In the genomic region with DNA sequence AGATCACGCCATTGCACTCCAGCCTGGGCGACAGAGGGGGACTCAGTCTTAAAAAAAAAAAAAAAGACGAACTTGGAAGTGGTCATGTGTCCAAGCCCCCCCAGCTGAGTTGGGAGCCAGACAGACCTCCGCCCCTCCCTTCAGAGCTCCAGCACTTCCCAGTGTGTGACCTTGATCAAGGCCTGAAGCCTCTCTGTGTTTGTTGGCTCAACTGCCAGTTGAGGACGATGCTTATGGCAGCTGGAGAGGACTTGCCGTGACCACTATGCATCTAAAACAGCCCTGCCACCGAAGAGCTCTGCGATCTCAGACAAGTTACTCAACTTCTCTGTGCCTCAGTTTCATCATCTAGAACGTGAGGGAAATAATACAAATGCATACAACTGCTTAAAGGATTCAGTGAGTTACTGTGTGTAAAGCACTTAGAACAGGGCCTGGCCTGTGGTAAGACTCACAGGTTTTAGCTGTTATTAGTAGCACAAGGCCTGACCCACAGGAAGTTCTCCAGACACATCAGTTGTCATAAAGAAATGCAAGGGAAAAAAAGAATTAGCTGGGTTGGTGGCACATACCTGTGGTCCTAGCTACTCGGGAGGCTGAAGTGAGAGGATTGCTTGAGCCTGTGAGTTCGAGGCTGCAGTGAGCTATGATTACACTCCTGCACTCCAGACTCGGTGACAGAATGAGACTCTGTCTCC, we compare ENCODE assay signal across 17 cellular contexts. TPM values are rescaled to one million over a fixed set of nuclear protein-coding genes. Genes with fewer than 3 reads are reported as not detected.
DNase-seq lines count a peak whose midpoint lies in the region; FAIRE-seq and TF ChIP-seq lines count a peak whose summit lies in the region.
"Had no signal": no experiment of that assay in that cellular context is flagged by ENCODE, and none has a peak within 500 bp of the region (broad histone marks: within the 10 kb centered on the region; RNA-seq: fewer than 3 reads in every experiment).

No MANE protein-coding gene starts in this region.

- no peaks in the 10 kb centered on the region for H3K9me3 ChIP-seq in Loucy (ENCODE audit: insufficient read depth, low read depth, low read length)
- H3K9me3 ChIP-seq: SK-N-SH had no signal

- no peaks in the 10 kb centered on the region for H3K27me3 Mint-ChIP-seq in neural crest cell (ENCODE audit: low read depth)
- peaks cover 7% of the 10 kb centered on the region for H3K27me3 Mint-ChIP-seq in glutamatergic neuron (ENCODE audit: unreplicated experiment)

- no peaks in the 10 kb centered on the region for H3K36me3 ChIP-seq in Loucy (ENCODE audit: insufficient read depth, low read length)
- no peaks in the 10 kb centered on the region for H3K36me3 ChIP-seq in bronchial epithelial cell (ENCODE audit: control insufficient read depth, insufficient read depth, low read length)

- H3K27me3 ChIP-seq in Loucy (ENCODE audit: insufficient read depth, low read length, poor library complexity, severe bottlenecking): no peaks in the 10 kb centered on the region
- H3K27me3 ChIP-seq in bronchial epithelial cell (ENCODE audit: control insufficient read depth, insufficient read depth, low read length): no peaks in the 10 kb centered on the region

- peaks cover 14% of the 10 kb centered on the region for H3K4me1 ChIP-seq in Loucy (ENCODE audit: insufficient read depth, low read length, poor library complexity, severe bottlenecking)

- H3K9me3 Mint-ChIP-seq in neural crest cell (no peaks in the 10 kb centered on the region), glutamatergic neuron (ENCODE audit: unreplicated experiment) (no peaks in the 10 kb centered on the region)

- TF ChIP-seq CTCF in Loucy (conservative IDR thresholded peaks at IDR 0.05; ENCODE audit: low read length) (no peak), bronchial epithelial cell (IDR thresholded peaks at IDR 0.05; ENCODE audit: insufficient read depth, low read length, severe bottlenecking) (no peak), neural crest cell (conservative IDR thresholded peaks at IDR 0.05) (no peak), glutamatergic neuron (IDR thresholded peaks at IDR 0.05; ENCODE audit: partially characterized antibody, unreplicated experiment) (no peak)

- H3K27ac Mint-ChIP-seq in neural crest cell (ENCODE audit: unreplicated experiment): peak overlapping the region; percentile 12
- no peak overlapping the region for H3K27ac Mint-ChIP-seq in glutamatergic neuron (ENCODE audit: unreplicated experiment)

- H3K4me1 Mint-ChIP-seq in neural crest cell (no peaks in the 10 kb centered on the region), glutamatergic neuron (ENCODE audit: low read depth, unreplicated experiment) (no peaks in the 10 kb centered on the region)

- H3K36me3 Mint-ChIP-seq in neural crest cell (ENCODE audit: low read depth): no peaks in the 10 kb centered on the region
- no peaks in the 10 kb centered on the region for H3K36me3 Mint-ChIP-seq in glutamatergic neuron (ENCODE audit: unreplicated experiment)

- H3K9me2 ChIP-seq in Loucy (replicated peaks; ENCODE audit: low read depth, low read length): no peaks in the 10 kb centered on the region
- H3K9me2 ChIP-seq: SK-N-SH had no signal

- no peaks in the 10 kb centered on the region for H3K79me2 ChIP-seq in Loucy (ENCODE audit: insufficient read depth, low read length)

- no peaks in the 10 kb centered on the region for H4K20me1 ChIP-seq in Loucy (ENCODE audit: insufficient read depth, low read length, poor library complexity, severe bottlenecking)

- peak overlapping the region; percentile 36 for H3K9ac ChIP-seq in Loucy (ENCODE audit: low read depth, low read length, poor library complexity, severe bottlenecking)
- H3K9ac ChIP-seq: SK-N-SH had no signal

- no peaks in the 10 kb centered on the region for H3F3A ChIP-seq in Loucy (ENCODE audit: low read depth)

- H3K4me3 ChIP-seq in Loucy (ENCODE audit: low read length, poor library complexity, severe bottlenecking) (no peak overlapping the region), bronchial epithelial cell (ENCODE audit: low read depth, low read length) (no peak overlapping the region)
- H3K4me3 ChIP-seq: PC-9 had no signal

- DNase-seq in EH (ENCODE audit: low read depth) (peak; percentile 37), bronchial epithelial cell (ENCODE audit: low read depth) (peak; percentile 35), neural crest cell (ENCODE audit: low read depth, low spot score) (no peak), foreskin melanocyte (no peak), glutamatergic neuron (no peak), AG20443 (ENCODE audit: low spot score) (no peak)
- no peak for DNase-seq in effector CD4-positive, alpha-beta T cell
- DNase-seq: H7, Karpas-422, NCI-H1436, NCI-H2081 treated with DMSO at 0.1 percent for 48 hours, NCI-H2227 treated with DMSO at 0.1 percent for 48 hours, NCI-H526 treated with DMSO at 0.1 percent for 48 hours, Right ventricle myocardium superior, SK-N-SH had no signal

- peak overlapping the region; percentile 83 for H2AFZ ChIP-seq in Loucy (ENCODE audit: low read length)
- H2AFZ ChIP-seq: PC-9 had no signal

- H3K4me2 ChIP-seq in Loucy (ENCODE audit: low read depth, low read length, poor library complexity, severe bottlenecking): peak overlapping the region; percentile 37
- H3K4me2 ChIP-seq: PC-9, SK-N-SH had no signal

- H3K4me3 Mint-ChIP-seq in neural crest cell (no peak overlapping the region), glutamatergic neuron (ENCODE audit: unreplicated experiment) (no peak overlapping the region)

- FAIRE-seq in bronchial epithelial cell (lab: Jason Lieb, UNC): no peak

RNA-seq across cellular contexts. Expression of gene IL27, which starts 7.0 kb away (rescaled TPM):
- total RNA-seq in bronchial epithelial cell (not detected in 2 replicates), neural crest cell (not detected in 2 replicates), glutamatergic neuron (ENCODE audit: unreplicated experiment) (not detected)
- total RNA-seq: H7, PC-9, Right ventricle myocardium superior had no signal

RNA-seq across cellular contexts. Expression of gene APOBR, which starts 19.2 kb away (rescaled TPM):
- total RNA-seq in bronchial epithelial cell: not detected in 2 replicates
- 0.14 TPM in 1 of 2 replicates, not detected in the other for total RNA-seq in neural crest cell
- total RNA-seq in glutamatergic neuron (ENCODE audit: unreplicated experiment): not detected
- total RNA-seq: H7 had no signal

RNA-seq across cellular contexts. Expression of gene CLN3, which starts 21.8 kb away (rescaled TPM):
- 9.5 and 11.6 TPM in 2 replicates for total RNA-seq in bronchial epithelial cell
- 34.4 and 34.6 TPM in 2 replicates for total RNA-seq in neural crest cell
- 29.4 TPM for total RNA-seq in glutamatergic neuron (ENCODE audit: unreplicated experiment)

RNA-seq across cellular contexts. Expression of gene NUPR1, which starts 25.1 kb away (rescaled TPM):
- 65.3 and 163 TPM in 2 replicates for total RNA-seq in bronchial epithelial cell
- total RNA-seq in neural crest cell: not detected in 2 replicates
- total RNA-seq in glutamatergic neuron (ENCODE audit: unreplicated experiment): not detected
- total RNA-seq: H7 had no signal

RNA-seq across cellular contexts. Expression of gene SGF29, which starts 40.1 kb away (rescaled TPM):
- total RNA-seq in bronchial epithelial cell: 9.0 and 10.0 TPM in 2 replicates
- 34.4 and 41.1 TPM in 2 replicates for total RNA-seq in neural crest cell
- total RNA-seq in glutamatergic neuron (ENCODE audit: unreplicated experiment): 29.2 TPM

Comparison
In these comparisons a context has a peak if more than half of its experiments do, and no peak if none do; other contexts are left out.
1. DNase-seq: peak in EH (single experiment) and bronchial epithelial cell (single experiment); none in neural crest cell (single experiment), foreskin melanocyte (single experiment), glutamatergic neuron (single experiment), effector CD4-positive, alpha-beta T cell (single experiment) and AG20443 (single experiment).